13 cellular contexts compared by ENCODE assay signal in the genomic region with DNA sequence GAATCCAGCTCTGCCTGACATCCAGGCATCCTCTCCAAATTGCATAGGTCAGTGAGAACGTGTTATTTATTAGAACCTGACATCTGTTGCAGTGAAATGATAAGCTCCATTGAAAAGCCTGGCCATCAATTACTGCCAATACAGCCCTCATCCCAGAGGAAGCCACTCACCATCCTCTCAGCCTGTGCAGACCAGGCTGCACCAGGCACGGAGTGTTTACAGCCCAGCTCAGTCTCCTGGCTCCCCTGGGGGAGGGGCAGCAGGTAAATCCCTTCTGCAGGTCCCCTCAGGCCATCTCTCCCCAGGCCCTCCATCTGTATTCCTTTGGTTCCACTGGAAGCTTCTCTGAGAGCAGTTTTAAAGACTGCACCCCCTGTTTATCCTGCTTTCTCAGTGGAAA.
"Had no signal": no experiment of that assay in that cellular context is flagged by ENCODE, and none has a peak within 500 bp of the region (broad histone marks: within the 10 kb centered on the region; RNA-seq: fewer than 3 reads in every experiment).

No MANE protein-coding gene starts in this region.

- H3K36me3 ChIP-seq: neutrophil had no signal

- H3K9me3 ChIP-seq: neutrophil, upper lobe of right lung had no signal

- ATAC-seq: activated CD4-positive, CD25-positive, alpha-beta regulatory T cell treated with anti-CD3 and anti-CD28 coated beads, Interleukin-2, amount 50 U/mL, for 24 hours; lower lobe of right lung; naive thymus-derived CD4-positive, alpha-beta T cell; right cardiac atrium; stimulated activated memory B cell treated with anti-CD40 and anti-IgM and Interleukin-4, amounts not matched to agents 10 μg/mL and 1 μg/mL and 100 μg/mL, for 72 hours; upper lobe of right lung had no signal

- H3K4me3 ChIP-seq: lower lobe of right lung, upper lobe of right lung had no signal

- H3K27ac ChIP-seq: lower lobe of right lung, neutrophil, upper lobe of right lung had no signal

- DNase-seq: activated effector memory CD4-positive, alpha-beta T cell treated with Interleukin-2 at 50 U/mL for 16 hours; activated T-cell treated with anti-CD3 and anti-CD28 coated beads, Interleukin-2, amount 50 U/mL, for 1 hour; cerebellar nuclear complex; dermis blood vessel endothelial cell; endodermal cell; erythroblast; lower lobe of right lung; naive thymus-derived CD4-positive, alpha-beta T cell; right cardiac atrium; upper lobe of right lung had no signal

- H3K27me3 ChIP-seq: neutrophil, upper lobe of right lung had no signal
